In genomic region chr12:114835031-114835430, GRCh38 we compare ENCODE assay signal across 15 cellular contexts.
DNase-seq lines count a peak whose midpoint lies in the region; FAIRE-seq and TF ChIP-seq lines count a peak whose summit lies in the region.
"Had no signal": no experiment of that assay in that cellular context is flagged by ENCODE, and none has a peak within 500 bp of the region (broad histone marks: within the 10 kb centered on the region; RNA-seq: fewer than 3 reads in every experiment).

No MANE protein-coding gene starts in this region.

- no peak for FAIRE-seq in H54 (lab: Jason Lieb, UNC)

- CTCF ChIA-PET in AG04449 (lab: Yijun Ruan, JAX): interaction anchor here (0.7 kb wide), 1 partner anchor 12 kb away, joined by 4 read pairs; no protein-coding TSS in a partner anchor

- POLR2A ChIA-PET in AG04449 (lab: Yijun Ruan, JAX): no interaction called here

- no peak for TF ChIP-seq CTCF in AG04449 (IDR thresholded peaks at IDR 0.05; ENCODE audit: insufficient read depth, low read length, missing control alignments)

- DNase-seq in AG04449 (ENCODE audit: low read depth, low spot score) (peak; percentile 41), H54 (ENCODE audit: insufficient read length, low spot score) (peak; percentile 14), amniotic epithelial cell (ENCODE audit: low read depth) (peak; percentile 84), glomerular visceral epithelial cell (ENCODE audit: extremely low spot score) (peak; percentile 33), NCI-H2196 treated with DMSO at 0.1 percent for 48 hours (lab: John Stamatoyannopoulos, UW; ENCODE audit: unreplicated experiment) (no peak), RPMI8226 (no peak), HT-29 (ENCODE audit: low spot score) (no peak), NCI-H187 treated with DMSO at 0.1 percent for 48 hours (lab: John Stamatoyannopoulos, UW) (no peak)
- DNase-seq: activated CD4-positive, alpha-beta T cell treated with anti-CD3 and anti-CD28 coated beads, Interleukin-2, amount 10 ng/mL, durations not matched to agents 7 days and 5 days; activated naive CD8-positive, alpha-beta T cell treated with anti-CD3 and anti-CD28 coated beads, Interleukin-2, amount 50 U/mL, for 24 hours; activated T-cell treated with anti-CD3 and anti-CD28 coated beads, Interleukin-2, amount 50 U/mL, for 1 hour; AML-193; DMS 273 treated with DMSO at 0.1 percent for 48 hours; SJCRH30 had no signal

- TF ChIP-seq POLR2A in H54 (IDR thresholded peaks at IDR 0.05; ENCODE audit: low read depth, low read length): no peak

- H3K4me3 ChIP-seq in AG04449 (ENCODE audit: low read depth, low read length): no peak overlapping the region
- H3K4me3 ChIP-seq: SJCRH30, thoracic aorta had no signal

Comparison
In these comparisons a context has a peak if more than half of its experiments do, and no peak if none do; other contexts are left out.
1. DNase-seq: peak in AG04449 (single experiment), H54 (single experiment), amniotic epithelial cell (single experiment) and glomerular visceral epithelial cell (single experiment); none in NCI-H2196 treated with DMSO at 0.1 percent for 48 hours (single experiment), RPMI8226 (single experiment), HT-29 (single experiment) and NCI-H187 treated with DMSO at 0.1 percent for 48 hours (single experiment).